In genomic region chr1:225777583-225778411, GRCh38 we compare ENCODE assay signal across 8 cellular contexts. TPM values are rescaled to one million over a fixed set of nuclear protein-coding genes. Genes with fewer than 3 reads are reported as not detected.
DNase-seq lines count a peak whose midpoint lies in the region; ATAC-seq, FAIRE-seq and TF ChIP-seq lines count a peak whose summit lies in the region.

SRP9 (plus strand) TSS chr1:225777826; CDS start chr1:225777941, 115 bp downstream.

- H3K36me3 ChIP-seq in heart right ventricle: peaks cover 0 to 18% (median 0%) of the 10 kb centered on the region in 9 donors
- H3K36me3 ChIP-seq in upper lobe of right lung: peaks cover 9% of the 10 kb centered on the region

- DNase-seq in GM12891 (ENCODE audit: insufficient read length, low spot score) (peak; percentile 84), NCI-H1436 (lab: John Stamatoyannopoulos, UW) (peak; percentile 100), T follicular helper cell (ENCODE audit: low read depth) (peak; percentile 98), amniotic epithelial cell (ENCODE audit: low read depth) (peak; percentile 96), heart right ventricle (peak; percentile 99), posterior cingulate gyrus (peak; percentile 97 to 100 (median 98)), upper lobe of right lung (peak; percentile 99)

- H3K9me3 ChIP-seq in heart right ventricle (no peaks in the 10 kb centered on the region), upper lobe of right lung (no peaks in the 10 kb centered on the region)

- WGBS in heart right ventricle, 2 donors: 0% methylated on average over 44 to 48 of the region's 48 CpGs

- TF ChIP-seq POLR2A in GM12891 (IDR thresholded peaks at IDR 0.05; ENCODE audit: low read depth, low read length): peak; percentile 78

- ATAC-seq in HG02840 (IDR thresholded peaks at IDR 0.05; ENCODE audit: low FRiP score, unreplicated experiment): peak; percentile 99
- ATAC-seq in heart right ventricle: peak; percentile 100
- peak; percentile 100 for ATAC-seq in upper lobe of right lung

- H3K4me1 ChIP-seq in heart right ventricle (peaks cover 6 to 66% (median 55%) of the 10 kb centered on the region in 9 donors), upper lobe of right lung (peaks cover 49% of the 10 kb centered on the region)

- intact Hi-C loops in heart right ventricle (cut with DNase I) (loop anchor here (2.0 to 10.0 kb wide), 13 partner anchors 33 to 273 kb away; partner anchors contain the start of genes EPHX1 (in 6 of the 10) and ENAH (in 1 of the 10)), posterior cingulate gyrus (cut with DNase I) (loop anchor here (2.0 to 10.0 kb wide), 4 partner anchors 33 to 213 kb away; partner anchors contain the start of genes ENAH, EPHX1 and TMEM63A), upper lobe of right lung (cut with DNase I) (loop anchor here (10.0 kb wide), 1 partner anchor 223 kb away; no protein-coding TSS in a partner anchor)

- H3K4me3 ChIP-seq in heart right ventricle: peak within 1 kb of the TSS; percentile 61 to 97 (median 71)
- peak within 1 kb of the TSS; percentile 85 for H3K4me3 ChIP-seq in upper lobe of right lung

- H3K27me3 ChIP-seq in heart right ventricle: no peaks in the 10 kb centered on the region
- no peaks in the 10 kb centered on the region for H3K27me3 ChIP-seq in upper lobe of right lung

- peak; percentile 85 to 98 (median 92) for TF ChIP-seq CTCF in heart right ventricle (IDR thresholded peaks at IDR 0.05)
- TF ChIP-seq CTCF in upper lobe of right lung (IDR thresholded peaks at IDR 0.05): peak; percentile 92

- H3K27ac ChIP-seq in heart right ventricle (peak within 1 kb of the TSS; percentile 61 to 97 (median 94)), upper lobe of right lung (peak within 1 kb of the TSS; percentile 97)

- peak; percentile 100 for FAIRE-seq in GM12891 (lab: Jason Lieb, UNC)

TF ChIP-seq in GM12891, 5 proteins besides CTCF, POLR2A, EP300 and RAD21:
- TF ChIP-seq PAX5 (IDR thresholded peaks at IDR 0.05; ENCODE audit: insufficient read depth, low read length, severe bottlenecking) (no peak), POU2F2 (IDR thresholded peaks at IDR 0.05; ENCODE audit: low read depth, low read length) (peak; percentile 62; the same call in 1 of the 2 replicates), TAF1 (IDR thresholded peaks at IDR 0.05; ENCODE audit: low read depth, low read length) (peak; percentile 72), SPI1 (IDR thresholded peaks at IDR 0.05; ENCODE audit: low read depth, low read length) (no peak), POLR2AphosphoS5 (IDR thresholded peaks at IDR 0.05; ENCODE audit: low read depth, low read length) (peak; percentile 75; the same call in 1 of the 2 replicates)
TF ChIP-seq in GM12891: peak in this region for 3.

RNA-seq across cellular contexts. Expression of gene SRP9, which starts in this region (rescaled TPM):
- polyA plus RNA-seq in GM12891 (2012; ENCODE audit: low read depth, missing spikeins): 213 TPM
- total RNA-seq in heart right ventricle (100 to 1,000 TPM; 165 to 199 (median 175) TPM), upper lobe of right lung (157 TPM)
- 100 to 1,000 TPM; 121 to 153 TPM for polyA plus RNA-seq in heart right ventricle

Comparison
In these comparisons a context has a peak if more than half of its experiments do, and no peak if none do; other contexts are left out.
1. Peak in every context shown above with its lines: DNase-seq, ATAC-seq, H3K4me3 ChIP-seq and H3K27ac ChIP-seq.